ENCODE assay signal across 12 cellular contexts in genomic region chr2:20439503-20439902, GRCh38. TPM values are rescaled to one million over a fixed set of nuclear protein-coding genes. Genes with fewer than 3 reads are reported as not detected.
DNase-seq lines count a peak whose midpoint lies in the region; ATAC-seq and TF ChIP-seq lines count a peak whose summit lies in the region.
"Had no signal": no experiment of that assay in that cellular context is flagged by ENCODE, and none has a peak within 500 bp of the region (broad histone marks: within the 10 kb centered on the region; RNA-seq: fewer than 3 reads in every experiment).

No MANE protein-coding gene starts in this region.

- peaks cover 34% of the 10 kb centered on the region for H3K4me1 Mint-ChIP-seq in osteocyte (ENCODE audit: unreplicated experiment)

- H3K27me3 Mint-ChIP-seq in osteocyte (ENCODE audit: unreplicated experiment) = no peaks in the 10 kb centered on the region

- no peaks in the 10 kb centered on the region for H3K36me3 Mint-ChIP-seq in osteocyte (ENCODE audit: unreplicated experiment)

- no peak overlapping the region for H3K4me3 ChIP-seq in fibroblast of pulmonary artery (replicated peaks; ENCODE audit: low read depth, low read length)
- H3K4me3 ChIP-seq: cardiac muscle cell had no signal

- DNase-seq in RPMI8226 = peak; percentile 75
- DNase-seq in fibroblast of pulmonary artery (ENCODE audit: low read depth) = peak; percentile 53
- no peak for DNase-seq in osteocyte (ENCODE audit: extremely low spot score, unreplicated experiment)
- no peak for DNase-seq in COLO829 (ENCODE audit: low spot score)
- DNase-seq in HPDE6-E6E7 (ENCODE audit: extremely low spot score) = no peak
- DNase-seq in HuH-7 (ENCODE audit: low spot score) = no peak
- DNase-seq: BE2C, NCI-H226, occipital lobe had no signal

- no peaks in the 10 kb centered on the region for H3K9me3 Mint-ChIP-seq in osteocyte (ENCODE audit: unreplicated experiment)

- H3K27ac Mint-ChIP-seq in osteocyte (ENCODE audit: unreplicated experiment) = peak overlapping the region; percentile 86

- no peak overlapping the region for H3K4me3 Mint-ChIP-seq in osteocyte (ENCODE audit: unreplicated experiment)

- peak overlapping the region; percentile 37; the same call in 1 of the 2 replicates for H3K27ac ChIP-seq in C4-2B
- H3K27ac ChIP-seq: cardiac muscle cell had no signal

- no peak for TF ChIP-seq CTCF in C4-2B (conservative IDR thresholded peaks at IDR 0.05)
- TF ChIP-seq CTCF in fibroblast of pulmonary artery (IDR thresholded peaks at IDR 0.05; ENCODE audit: low read length, missing control alignments) = no peak
- TF ChIP-seq CTCF in osteocyte (IDR thresholded peaks at IDR 0.05) = no peak

- no peak for ATAC-seq in esophagus mucosa

RNA-seq across cellular contexts. Expression of gene RHOB, which starts 7.4 kb away (rescaled TPM):
- total RNA-seq in osteocyte (141 and 160 TPM in 2 replicates), esophagus mucosa (32.0 TPM)

Comparison
In these comparisons a context has a peak if more than half of its experiments do, and no peak if none do; other contexts are left out.
1. DNase-seq: peak in RPMI8226 (single experiment) and fibroblast of pulmonary artery (single experiment); none in osteocyte (single experiment), COLO829 (single experiment), HPDE6-E6E7 (single experiment) and HuH-7 (single experiment).